ENCODE assay signal across 8 cellular contexts in genomic region chr6:26232950-26233607, GRCh38.
DNase-seq lines count a peak whose midpoint lies in the region; ATAC-seq and TF ChIP-seq lines count a peak whose summit lies in the region.

No MANE protein-coding gene starts in this region.

- peak; percentile 5 for TF ChIP-seq POLR2A in GM18526 (IDR thresholded peaks at IDR 0.05; ENCODE audit: extremely low read depth, insufficient read length)

- ATAC-seq in HG03442 (IDR thresholded peaks at IDR 0.05; ENCODE audit: unreplicated experiment) (peak; percentile 4), HG03139 (IDR thresholded peaks at IDR 0.05; ENCODE audit: unreplicated experiment) (no peak)

- peak in 2 of 3 experiments; percentile 23 to 44 for DNase-seq in activated CD8-positive, alpha-beta memory T cell treated with anti-CD3 and anti-CD28 coated beads for 48 hours (ENCODE audit: low read depth in 2 of 3, low spot score in 2 of 3)
- DNase-seq in fibroblast of gingiva (ENCODE audit: low read depth) (peak; percentile 27), retina (peak; percentile 66), OCI-M2 (lab: John Stamatoyannopoulos, UW; ENCODE audit: unreplicated experiment) (no peak), GDM1 (lab: John Stamatoyannopoulos, UW) (no peak)

Comparison
In these comparisons a context has a peak if more than half of its experiments do, and no peak if none do; other contexts are left out.
1. DNase-seq: peak in activated CD8-positive, alpha-beta memory T cell treated with anti-CD3 and anti-CD28 coated beads for 48 hours (2 of 3), fibroblast of gingiva (single experiment) and retina (single experiment); none in OCI-M2 (single experiment) and GDM1 (single experiment).